Comparison of ENCODE assay signal across 8 cellular contexts in the genomic region with DNA sequence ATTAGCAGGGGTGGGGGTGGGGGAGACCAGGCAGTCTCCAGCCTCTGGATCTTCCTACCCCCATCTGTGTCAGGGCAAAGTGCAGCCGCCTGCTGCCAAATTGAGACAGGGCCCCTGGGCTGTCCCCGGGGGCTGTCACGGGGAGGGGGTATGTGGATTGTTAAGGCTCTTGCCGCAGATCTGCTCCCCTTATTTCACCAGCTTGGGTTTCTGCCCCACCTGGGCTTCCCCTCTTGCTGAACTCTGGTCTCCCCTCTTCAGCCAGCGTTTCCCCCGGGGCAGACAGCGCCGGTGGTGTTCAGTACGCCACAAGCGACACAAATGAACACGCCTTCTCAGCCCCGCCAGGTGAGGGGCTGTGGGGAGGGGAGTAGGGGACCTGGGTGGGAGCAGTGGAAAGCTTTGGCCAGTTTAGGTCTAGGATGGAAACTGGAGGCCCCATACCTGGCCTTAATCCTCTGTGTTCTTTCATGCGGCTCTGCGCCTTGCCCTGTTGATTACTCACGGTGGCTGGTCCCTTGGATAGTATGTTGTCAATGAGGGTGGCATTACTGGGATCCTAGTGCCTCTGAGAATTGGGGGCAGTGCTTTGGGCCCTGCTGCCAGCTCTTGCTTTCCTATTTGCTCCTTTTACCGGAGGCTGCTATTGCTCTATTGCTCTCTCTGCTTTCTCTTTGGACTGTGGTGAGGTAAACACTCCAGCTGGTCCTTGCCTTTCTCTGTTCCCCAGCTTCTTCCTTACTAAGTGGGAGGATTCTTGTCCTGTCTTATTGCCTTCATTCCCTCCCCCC.
DNase-seq lines count a peak whose midpoint lies in the region; ATAC-seq and TF ChIP-seq lines count a peak whose summit lies in the region.

No MANE protein-coding gene starts in this region.

- CTCF ChIA-PET in RWPE1 (lab: Yijun Ruan, JAX), result interaction anchor here (0.5 kb wide), 1 partner anchor 227 kb away, joined by 3 read pairs; no protein-coding TSS in a partner anchor

- peaks cover 35% of the 10 kb centered on the region for H3K4me1 ChIP-seq in parathyroid adenoma

- no peak overlapping the region for H2AFZ ChIP-seq in parathyroid adenoma

- H3K79me2 ChIP-seq in parathyroid adenoma, result peaks cover 30% of the 10 kb centered on the region

- ATAC-seq in HG03159 (IDR thresholded peaks at IDR 0.05; ENCODE audit: unreplicated experiment) (no peak), HG03196 (IDR thresholded peaks at IDR 0.05; ENCODE audit: unreplicated experiment) (no peak)

- H3K27me3 ChIP-seq in parathyroid adenoma (ENCODE audit: control insufficient read depth, insufficient read depth, low read length), result no peaks in the 10 kb centered on the region

- no peaks in the 10 kb centered on the region for H3K9me3 ChIP-seq in parathyroid adenoma (ENCODE audit: control insufficient read depth, low read length)

- no peak overlapping the region for H3K9ac ChIP-seq in parathyroid adenoma

- no peak for DNase-seq in GM12865 (ENCODE audit: low read depth)
- no peak for DNase-seq in RWPE1 (ENCODE audit: low spot score)
- DNase-seq in epithelial cell of esophagus (ENCODE audit: low read depth), result no peak
- DNase-seq in GM10266 (ENCODE audit: extremely low spot score), result no peak
- no peak for DNase-seq in MV-4-11 (lab: John Stamatoyannopoulos, UW)

- no peaks in the 10 kb centered on the region for H3K36me3 ChIP-seq in parathyroid adenoma (ENCODE audit: control insufficient read depth, insufficient read depth, low read length)

- TF ChIP-seq CTCF in GM12865 (IDR thresholded peaks at IDR 0.05; ENCODE audit: insufficient read depth, low read depth, low read length, missing control alignments), result no peak
- no peak for TF ChIP-seq CTCF in RWPE1 (conservative IDR thresholded peaks at IDR 0.05; ENCODE audit: low read depth)
- TF ChIP-seq CTCF in epithelial cell of esophagus (IDR thresholded peaks at IDR 0.05; ENCODE audit: insufficient read depth, low read depth, low read length, missing control alignments), result no peak
- TF ChIP-seq CTCF in parathyroid adenoma (IDR thresholded peaks at IDR 0.05), result no peak
- TF ChIP-seq CTCF in GM10266 (IDR thresholded peaks at IDR 0.05; ENCODE audit: control insufficient read depth, insufficient read depth, low read depth, missing control alignments), result no peak

- H3K27ac ChIP-seq in RWPE1 (peak overlapping the region; percentile 99), parathyroid adenoma (peak overlapping the region; percentile 96)

- POLR2A ChIA-PET in RWPE1 (lab: Yijun Ruan, JAX; ENCODE audit: low non-redundant PET), result interaction anchor here (0.8 kb wide), 1 partner anchor 19 kb away, joined by 3 read pairs; no protein-coding TSS in a partner anchor

- peak overlapping the region; percentile 99 for H3K4me2 ChIP-seq in parathyroid adenoma (ENCODE audit: low read length)

- H3K4me3 ChIP-seq in GM12865 (ENCODE audit: low read depth, low read length) (peak overlapping the region; percentile 92), epithelial cell of esophagus (ENCODE audit: low read length) (peak overlapping the region; percentile 88), parathyroid adenoma (ENCODE audit: low read depth, low read length) (peak overlapping the region; percentile 86)
